8 cellular contexts compared by ENCODE assay signal in genomic region chr11:73140213-73141030, GRCh38. TPM values are rescaled to one million over a fixed set of nuclear protein-coding genes. Genes with fewer than 3 reads are reported as not detected.
A peak's percentile ranks its signal among the peaks of the same experiment; 100 is the strongest.
DNase-seq lines count a peak whose midpoint lies in the region; ATAC-seq and TF ChIP-seq lines count a peak whose summit lies in the region.

No MANE protein-coding gene starts in this region.

- peak overlapping the region; percentile 99 for H3K4me3 Mint-ChIP-seq in activated T-cell treated with anti-CD3 and anti-CD28 coated beads, Interleukin-2, amount 50 U/mL, for 4 hours

- H4K20me1 ChIP-seq in osteoblast (ENCODE audit: insufficient read depth, low read length): peaks cover 22% of the 10 kb centered on the region

- TF ChIP-seq CTCF in foreskin keratinocyte (conservative IDR thresholded peaks at IDR 0.05): no peak
- no peak for TF ChIP-seq CTCF in osteoblast (IDR thresholded peaks at IDR 0.05; ENCODE audit: extremely low read depth, low read depth, low read length)

- no peaks in the 10 kb centered on the region for H3K27me3 Mint-ChIP-seq in activated T-cell treated with anti-CD3 and anti-CD28 coated beads, Interleukin-2, amount 50 U/mL, for 4 hours (ENCODE audit: low read depth)

- H3K27ac ChIP-seq in KOPT-K1 (ENCODE audit: low read depth, low read length, poor library complexity, severe bottlenecking) (peak overlapping the region; percentile 99), foreskin keratinocyte (peak overlapping the region; percentile 8), osteoblast (ENCODE audit: low read depth, low read length) (peak overlapping the region; percentile 67)

- H3K4me3 ChIP-seq in osteoblast (ENCODE audit: insufficient read depth, low read length): peak overlapping the region; percentile 93

- peak overlapping the region; percentile 92 for H3K4me2 ChIP-seq in osteoblast (ENCODE audit: insufficient read depth, low read length)

- H3K27me3 ChIP-seq in foreskin keratinocyte (no peaks in the 10 kb centered on the region), osteoblast (ENCODE audit: insufficient read depth, low read length) (no peaks in the 10 kb centered on the region)

- peaks cover 6% of the 10 kb centered on the region for H3K36me3 Mint-ChIP-seq in activated T-cell treated with anti-CD3 and anti-CD28 coated beads, Interleukin-2, amount 50 U/mL, for 4 hours (ENCODE audit: insufficient read depth)

- peaks cover 50% of the 10 kb centered on the region for H3K4me1 Mint-ChIP-seq in activated T-cell treated with anti-CD3 and anti-CD28 coated beads, Interleukin-2, amount 50 U/mL, for 4 hours (ENCODE audit: low read depth)

- DNase-seq in EL (peak; percentile 54), foreskin keratinocyte (no peak), osteoblast (ENCODE audit: insufficient read length, low spot score, missing footprints) (peak; percentile 94), NCI-H446 (lab: John Stamatoyannopoulos, UW) (no peak)
- no peak for DNase-seq in activated T-cell treated with anti-CD3 and anti-CD28 coated beads, Interleukin-2, amount 50 U/mL, for 4 hours

- peak overlapping the region; percentile 84 for H2AFZ ChIP-seq in osteoblast (ENCODE audit: low read length)

- no peak for ATAC-seq in activated T-cell treated with anti-CD3 and anti-CD28 coated beads, Interleukin-2, amount 50 U/mL, for 4 hours
- ATAC-seq in foreskin keratinocyte: no peak
- ATAC-seq in HG02840 (IDR thresholded peaks at IDR 0.05; ENCODE audit: low FRiP score, unreplicated experiment): no peak
- no peak for ATAC-seq in GM21717 (IDR thresholded peaks at IDR 0.05; ENCODE audit: unreplicated experiment)

- H3K36me3 ChIP-seq in KOPT-K1 (ENCODE audit: insufficient read depth, low read length) (peaks cover 38% of the 10 kb centered on the region), osteoblast (ENCODE audit: insufficient read depth, low read length) (peaks cover 22% of the 10 kb centered on the region)

- no peaks in the 10 kb centered on the region for H3K9me3 ChIP-seq in KOPT-K1 (ENCODE audit: insufficient read depth, low read length, poor library complexity, severe bottlenecking)
- no peaks in the 10 kb centered on the region for H3K9me3 ChIP-seq in osteoblast (ENCODE audit: low read depth, low read length)

- H3K79me2 ChIP-seq in osteoblast (ENCODE audit: insufficient read depth, low read length): peaks cover 63% of the 10 kb centered on the region

- H3K9me3 Mint-ChIP-seq in activated T-cell treated with anti-CD3 and anti-CD28 coated beads, Interleukin-2, amount 50 U/mL, for 4 hours: no peaks in the 10 kb centered on the region

- H3K4me1 ChIP-seq in foreskin keratinocyte: peaks cover 14% of the 10 kb centered on the region
- peaks cover 23% of the 10 kb centered on the region for H3K4me1 ChIP-seq in osteoblast (ENCODE audit: insufficient read depth, low read length)

RNA-seq across cellular contexts. Expression of gene FCHSD2, which starts 1.7 kb away (rescaled TPM):
- 10 to 100 TPM; 16.3 to 25.0 (median 20.3) TPM for total RNA-seq in activated T-cell treated with anti-CD3 and anti-CD28 coated beads, Interleukin-2, amount 50 U/mL, for 4 hours
- total RNA-seq in foreskin keratinocyte (14.7 and 15.4 TPM in 2 replicates), osteoblast (34.0 and 38.0 TPM in 2 replicates)
- 5.0 and 5.1 TPM in 2 replicates for polyA plus RNA-seq in foreskin keratinocyte

Comparison
In these comparisons a context has a peak if more than half of its experiments do, and no peak if none do; other contexts are left out.
1. DNase-seq: peak in EL (single experiment) and osteoblast (single experiment); none in activated T-cell treated with anti-CD3 and anti-CD28 coated beads, Interleukin-2, amount 50 U/mL, for 4 hours (single experiment), foreskin keratinocyte (0 of 2) and NCI-H446 (0 of 2).
2. H3K27ac ChIP-seq: peak in every context shown above with its lines; median percentile 99 in KOPT-K1; 67 in osteoblast; 8 in foreskin keratinocyte.